In genomic region chr11:68196219-68196618, GRCh38 we compare ENCODE assay signal across 19 cellular contexts. TPM values are rescaled to one million over a fixed set of nuclear protein-coding genes. Genes with fewer than 3 reads are reported as not detected.
DNase-seq lines count a peak whose midpoint lies in the region; ATAC-seq and TF ChIP-seq lines count a peak whose summit lies in the region.
"Had no signal": no experiment of that assay in that cellular context is flagged by ENCODE, and none has a peak within 500 bp of the region (broad histone marks: within the 10 kb centered on the region; RNA-seq: fewer than 3 reads in every experiment).

No MANE protein-coding gene starts in this region.

- POLR2A ChIA-PET in CD4-positive, alpha-beta T cell (lab: Charles Lee) = no interaction called here
- POLR2A ChIA-PET in CD8-positive, alpha-beta T cell (lab: Charles Lee) = no interaction called here
- POLR2A ChIA-PET in WTC11 (lab: Charles Lee) = no interaction called here

- H3K4me3 ChIP-seq in CD8-positive, alpha-beta T cell (ENCODE audit: low read depth, low read length) = no peak overlapping the region

- H3K9me3 Mint-ChIP-seq in CD4-positive, alpha-beta T cell = no peaks in the 10 kb centered on the region
- H3K9me3 Mint-ChIP-seq in CD8-positive, alpha-beta T cell = no peaks in the 10 kb centered on the region
- no peaks in the 10 kb centered on the region for H3K9me3 Mint-ChIP-seq in WTC11
- H3K9me3 Mint-ChIP-seq in naive B cell = no peaks in the 10 kb centered on the region
- H3K9me3 Mint-ChIP-seq: HFFc6 had no signal

- no peaks in the 10 kb centered on the region for H3K9me3 ChIP-seq in CD4-positive, alpha-beta T cell (ENCODE audit: control insufficient read depth, low read length)
- no peaks in the 10 kb centered on the region for H3K9me3 ChIP-seq in CD8-positive, alpha-beta T cell (ENCODE audit: low read length)
- H3K9me3 ChIP-seq: BE2C had no signal

- H3K4me1 ChIP-seq in CD8-positive, alpha-beta T cell (ENCODE audit: insufficient read depth, low read length) = peaks cover 13% of the 10 kb centered on the region

- TF ChIP-seq CTCF in CD4-positive, alpha-beta T cell (IDR thresholded peaks at IDR 0.05) = no peak
- no peak for TF ChIP-seq CTCF in CD8-positive, alpha-beta T cell (IDR thresholded peaks at IDR 0.05)
- no peak for TF ChIP-seq CTCF in WTC11 (IDR thresholded peaks at IDR 0.05)

- H3K36me3 ChIP-seq in CD8-positive, alpha-beta T cell (ENCODE audit: insufficient read depth, low read length) = no peaks in the 10 kb centered on the region

- CTCF ChIA-PET in CD4-positive, alpha-beta T cell (lab: Charles Lee) = interaction anchor here (1.3 kb wide), 1 partner anchor 13 kb away, joined by 4 read pairs; no protein-coding TSS in a partner anchor
- CTCF ChIA-PET in CD8-positive, alpha-beta T cell (lab: Charles Lee) = no interaction called here
- CTCF ChIA-PET in WTC11 (lab: Charles Lee) = interaction anchor here (3.5 kb wide), 1 partner anchor 13 kb away, joined by 18 read pairs; no protein-coding TSS in a partner anchor

- no peak for DNase-seq in CD4-positive, alpha-beta T cell
- no peak for DNase-seq in CD8-positive, alpha-beta T cell
- DNase-seq in WTC11 (ENCODE audit: low spot score) (no peak), naive B cell (no peak), HT-29 (ENCODE audit: low spot score) (no peak), activated gamma-delta T cell treated with Interleukin-2 at 50 U/mL for 16 hours (no peak), amygdala (lab: John Stamatoyannopoulos, UW) (no peak)
- DNase-seq in activated CD8-positive, alpha-beta memory T cell treated with anti-CD3 and anti-CD28 coated beads, Interleukin-2, amount 50 U/mL, for 4 hours = no peak
- DNase-seq: ACHN; BE2C; C1 segment of cervical spinal cord; CD4-positive, CD25-positive, alpha-beta regulatory T cell; DMS153; DMS79; GDM1; GOT3; H7; HFFc6 had no signal

- no peaks in the 10 kb centered on the region for H3K27me3 Mint-ChIP-seq in CD4-positive, alpha-beta T cell
- no peaks in the 10 kb centered on the region for H3K27me3 Mint-ChIP-seq in CD8-positive, alpha-beta T cell (ENCODE audit: low read depth)
- H3K27me3 Mint-ChIP-seq in WTC11 (ENCODE audit: low read depth) = no peaks in the 10 kb centered on the region
- H3K27me3 Mint-ChIP-seq in naive B cell = no peaks in the 10 kb centered on the region
- H3K27me3 Mint-ChIP-seq: CD4-positive, CD25-positive, alpha-beta regulatory T cell had no signal

- peaks cover 87% of the 10 kb centered on the region for H3K4me1 Mint-ChIP-seq in CD4-positive, alpha-beta T cell (ENCODE audit: low read depth)
- peaks cover 83% of the 10 kb centered on the region for H3K4me1 Mint-ChIP-seq in CD8-positive, alpha-beta T cell (ENCODE audit: low read depth)
- H3K4me1 Mint-ChIP-seq in WTC11 (peaks cover 52% of the 10 kb centered on the region), naive B cell (peaks cover 66 to 90% (median 76%) of the 10 kb centered on the region in 3 donors)

- peak overlapping the region; percentile 13 for H3K27ac Mint-ChIP-seq in CD4-positive, alpha-beta T cell
- H3K27ac Mint-ChIP-seq in CD8-positive, alpha-beta T cell = peak overlapping the region; percentile 19
- H3K27ac Mint-ChIP-seq in WTC11 (peak overlapping the region; percentile 39; the same call in 1 of the 2 replicates), naive B cell (peak overlapping the region in 4 of 6 donors; percentile 5 to 79 (median 48))
- H3K27ac Mint-ChIP-seq: HFFc6 had no signal

- H3K27me3 ChIP-seq in CD4-positive, alpha-beta T cell (ENCODE audit: control insufficient read depth, insufficient read depth, low read length) = no peaks in the 10 kb centered on the region
- no peaks in the 10 kb centered on the region for H3K27me3 ChIP-seq in CD8-positive, alpha-beta T cell (ENCODE audit: insufficient read depth, low read length)
- H3K27me3 ChIP-seq: BE2C had no signal

- H3K27ac ChIP-seq in CD4-positive, alpha-beta T cell (ENCODE audit: low read depth, low read length) = no peak overlapping the region
- no peak overlapping the region for H3K27ac ChIP-seq in CD8-positive, alpha-beta T cell (ENCODE audit: low read depth, low read length)

- intact Hi-C loops in CD4-positive, alpha-beta T cell (cut with DNase I, micrococcal nuclease) = no loop called here
- intact Hi-C loops in CD8-positive, alpha-beta T cell (cut with DNase I, micrococcal nuclease) = no loop called here

- peak overlapping the region; percentile 25 for H3K4me3 Mint-ChIP-seq in CD4-positive, alpha-beta T cell
- H3K4me3 Mint-ChIP-seq in CD8-positive, alpha-beta T cell = no peak overlapping the region
- H3K4me3 Mint-ChIP-seq in WTC11 = no peak overlapping the region
- H3K4me3 Mint-ChIP-seq in naive B cell = peak overlapping the region in 1 of 8 donors; percentile 2
- H3K4me3 Mint-ChIP-seq: CD4-positive, CD25-positive, alpha-beta regulatory T cell; HFFc6 had no signal

- no peaks in the 10 kb centered on the region for H3K36me3 Mint-ChIP-seq in CD4-positive, alpha-beta T cell (ENCODE audit: low read depth)
- H3K36me3 Mint-ChIP-seq in CD8-positive, alpha-beta T cell = peaks cover 8% of the 10 kb centered on the region
- H3K36me3 Mint-ChIP-seq in WTC11 (no peaks in the 10 kb centered on the region), naive B cell (peaks cover 0 to 6% of the 10 kb centered on the region in 2 donors)

- no peak for ATAC-seq in CD4-positive, alpha-beta T cell (ENCODE audit: poor library complexity)
- ATAC-seq in CD8-positive, alpha-beta T cell = no peak
- ATAC-seq in WTC11 (no peak), naive B cell (ENCODE audit: low read depth in 2 of 2) (no peak)
- ATAC-seq: HCT116 had no signal

TF ChIP-seq in WTC11, 78 proteins besides CTCF, POLR2A, EP300 and RAD21 (continues in another document):
- TF ChIP-seq FOXK1 (CRISPR knock-in tag; IDR thresholded peaks at IDR 0.05) = no peak
- TF ChIP-seq ETV6 (CRISPR knock-in tag; IDR thresholded peaks at IDR 0.05) = no peak
- no peak for TF ChIP-seq ZNF532 (CRISPR knock-in tag; IDR thresholded peaks at IDR 0.05; ENCODE audit: borderline replicate concordance)
- no peak for TF ChIP-seq FOXP1 (CRISPR knock-in tag; IDR thresholded peaks at IDR 0.05; ENCODE audit: borderline replicate concordance)
- no peak for TF ChIP-seq RORB (CRISPR knock-in tag; IDR thresholded peaks at IDR 0.05)
- no peak for TF ChIP-seq NFE2L1 (CRISPR knock-in tag; IDR thresholded peaks at IDR 0.05)
- TF ChIP-seq GTF2I (CRISPR knock-in tag; conservative IDR thresholded peaks at IDR 0.05) = no peak
- no peak for TF ChIP-seq CDX4 (CRISPR knock-in tag; IDR thresholded peaks at IDR 0.05; ENCODE audit: borderline replicate concordance)
- TF ChIP-seq GRHL2 (CRISPR knock-in tag; IDR thresholded peaks at IDR 0.05; ENCODE audit: insufficient replicate concordance, severe bottlenecking) = no peak
- TF ChIP-seq CREM (CRISPR knock-in tag; IDR thresholded peaks at IDR 0.05) = no peak
- TF ChIP-seq, protein P1, sequence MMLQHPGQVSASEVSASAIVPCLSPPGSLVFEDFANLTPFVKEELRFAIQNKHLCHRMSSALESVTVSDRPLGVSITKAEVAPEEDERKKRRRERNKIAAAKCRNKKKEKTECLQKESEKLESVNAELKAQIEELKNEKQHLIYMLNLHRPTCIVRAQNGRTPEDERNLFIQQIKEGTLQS (CRISPR knock-in tag; conservative IDR thresholded peaks at IDR 0.05) = no peak
- no peak for TF ChIP-seq MYBL2 (CRISPR knock-in tag; IDR thresholded peaks at IDR 0.05)
- TF ChIP-seq ZNF219 (CRISPR knock-in tag; IDR thresholded peaks at IDR 0.05; ENCODE audit: borderline replicate concordance) = no peak

RNA-seq across cellular contexts. Expression of gene KMT5B, which starts 16.9 kb away (rescaled TPM):
- total RNA-seq in CD4-positive, alpha-beta T cell = 10 to 100 TPM; 22.5 to 23.3 TPM
- 10 to 100 TPM; 21.0 to 24.3 TPM for total RNA-seq in CD8-positive, alpha-beta T cell
- 39.3 to 43.8 TPM (median 39.8 TPM) in 3 replicates for total RNA-seq in WTC11 (2021)
- 10 to 100 TPM; 34.7 to 67.8 (median 46.3) TPM for polyA plus RNA-seq in naive B cell (ENCODE audit: low read depth in 6 of 6)
- 26.5 and 27.2 TPM in 2 replicates for total RNA-seq in HT-29 (2014; rRNA removed; shearing (Covaris generic))
